ENCODE assay signal across 1 cellular context in genomic region chr3:49930922-49931321, GRCh38.
TF ChIP-seq lines count a peak whose summit lies in the region.

No MANE protein-coding gene starts in this region.

TF ChIP-seq in H1, 55 proteins besides CTCF, POLR2A, EP300 and RAD21:
- TF ChIP-seq TAF1 (IDR thresholded peaks at IDR 0.05; ENCODE audit: low read depth, low read length) (peak; percentile 53; the same call in 1 of the 2 replicates), YY1 (IDR thresholded peaks at IDR 0.05; ENCODE audit: low read depth, low read length) (0 out of 2 replicates have a peak, but pooled peaks have one; percentile 20), KDM4A (IDR thresholded peaks at IDR 0.05; ENCODE audit: low read depth, low read length, severe bottlenecking) (no peak)
